In genomic region chr1:120912896-120913295, GRCh38 we compare ENCODE assay signal across 8 cellular contexts. TPM values are rescaled to one million over a fixed set of nuclear protein-coding genes. Genes with fewer than 3 reads are reported as not detected.
A peak's percentile ranks its signal among the peaks of the same experiment; 100 is the strongest.
DNase-seq lines count a peak whose midpoint lies in the region; TF ChIP-seq lines count a peak whose summit lies in the region.
"Not testable (repeated sequence)": the region's sequence is repeated elsewhere in the genome, so short reads cannot be mapped to it uniquely, and the experiment has no call there.

No MANE protein-coding gene starts in this region.

- not testable (repeated sequence) for H3K4me2 ChIP-seq in H9 (ENCODE audit: insufficient read depth, insufficient read length, low read length); PC-9

- H2BK5ac ChIP-seq in H9 (ENCODE audit: insufficient read length, low read length), result not testable (repeated sequence)

- not testable (repeated sequence) for H3K27me3 Mint-ChIP-seq in H9 (ENCODE audit: low read depth); activated CD4-positive, alpha-beta memory T cell treated with anti-CD3 and anti-CD28 coated beads for 36 hours

- H3K4ac ChIP-seq in H9 (ENCODE audit: low read depth, low read length), result not testable (repeated sequence)

- H2BK12ac ChIP-seq in H9 (ENCODE audit: insufficient read length, low read depth, low read length), result not testable (repeated sequence)

- H2AFZ ChIP-seq in H9 (ENCODE audit: low read length); PC-9: not testable (repeated sequence)

- not testable (repeated sequence) for TF ChIP-seq EP300 in sigmoid colon (IDR thresholded peaks at IDR 0.05)

- intact Hi-C loops in PC-9 (cut with micrococcal nuclease; ENCODE audit: unreplicated experiment); activated CD4-positive, alpha-beta memory T cell treated with anti-CD3 and anti-CD28 coated beads for 36 hours (cut with micrococcal nuclease); sigmoid colon (cut with DNase I): not testable (repeated sequence)

- not testable (repeated sequence) for H2BK20ac ChIP-seq in H9 (ENCODE audit: low read depth, low read length, poor library complexity, severe bottlenecking)

- H3K4me3 Mint-ChIP-seq in H9, result peak overlapping the region; percentile 73 to 86
- peak overlapping the region; percentile 73 for H3K4me3 Mint-ChIP-seq in activated CD4-positive, alpha-beta memory T cell treated with anti-CD3 and anti-CD28 coated beads for 36 hours

- H3K4me3 ChIP-seq in AG04449 (ENCODE audit: low read depth, low read length), result peak overlapping the region; percentile 49
- peak overlapping the region; percentile 35; the same call in 1 of the 2 replicates for H3K4me3 ChIP-seq in PC-9
- peak overlapping the region; percentile 26 for H3K4me3 ChIP-seq in astrocyte of the spinal cord (ENCODE audit: low read depth, low read length)
- peak overlapping the region; percentile 25 for H3K4me3 ChIP-seq in fibroblast of the aortic adventitia (ENCODE audit: low read depth, low read length)
- peak overlapping the region in 2 of 4 donors; percentile 40 to 43 for H3K4me3 ChIP-seq in sigmoid colon

- H4K8ac ChIP-seq in H9 (replicated peaks; ENCODE audit: insufficient read length, low read depth, low read length), result not testable (repeated sequence)

- H4K91ac ChIP-seq in H9 (ENCODE audit: insufficient read length, low read depth, low read length), result not testable (repeated sequence)

- not testable (repeated sequence) for H3F3A ChIP-seq in PC-9 (ENCODE audit: insufficient read depth, low read depth)

- TF ChIP-seq CTCF in AG04449 (IDR thresholded peaks at IDR 0.05; ENCODE audit: insufficient read depth, low read length, missing control alignments); H9 (conservative IDR thresholded peaks at IDR 0.05); PC-9 (conservative IDR thresholded peaks at IDR 0.05); astrocyte of the spinal cord (IDR thresholded peaks at IDR 0.05; ENCODE audit: low read depth, low read length); fibroblast of the aortic adventitia (IDR thresholded peaks at IDR 0.05; ENCODE audit: insufficient read depth, low read length); sigmoid colon (IDR thresholded peaks at IDR 0.05): not testable (repeated sequence)

- not testable (repeated sequence) for H3K9me2 ChIP-seq in PC-9 (ENCODE audit: insufficient read depth)

- not testable (repeated sequence) for H4K20me1 ChIP-seq in H9 (ENCODE audit: control insufficient read depth, insufficient read depth, insufficient read length); PC-9 (ENCODE audit: insufficient read depth)

- not testable (repeated sequence) for H3K36me3 Mint-ChIP-seq in H9 (ENCODE audit: insufficient read depth in 1 of 3, low read depth in 3 of 3); activated CD4-positive, alpha-beta memory T cell treated with anti-CD3 and anti-CD28 coated beads for 36 hours

- not testable (repeated sequence) for H3K23ac ChIP-seq in H9 (ENCODE audit: insufficient read length, low read depth, low read length)

- not testable (repeated sequence) for H3K36me3 ChIP-seq in PC-9 (ENCODE audit: low read depth); sigmoid colon

- H3K79me2 ChIP-seq in H9 (ENCODE audit: insufficient read depth, low read length); PC-9 (ENCODE audit: low read depth): not testable (repeated sequence)

- not testable (repeated sequence) for H3K9me3 Mint-ChIP-seq in H9; activated CD4-positive, alpha-beta memory T cell treated with anti-CD3 and anti-CD28 coated beads for 36 hours

- peak overlapping the region; percentile 26 for H3K9ac ChIP-seq in H9 (ENCODE audit: extremely low read depth, insufficient read length, low read length)

- not testable (repeated sequence) for H3K27ac ChIP-seq in H9 (ENCODE audit: insufficient read length, low read depth, low read length); PC-9
- H3K27ac ChIP-seq in sigmoid colon, result peak overlapping the region in 2 of 4 donors; percentile 55 to 67

- H3K4me1 ChIP-seq in H9 (ENCODE audit: insufficient read depth, low read length); PC-9 (replicated peaks; ENCODE audit: insufficient read depth); sigmoid colon: not testable (repeated sequence)

- CTCF ChIA-PET in AG04449 (lab: Yijun Ruan, JAX); PC-9 (lab: Charles Lee); activated CD4-positive, alpha-beta memory T cell treated with anti-CD3 and anti-CD28 coated beads for 36 hours (lab: Charles Lee): not testable (repeated sequence)

- not testable (repeated sequence) for H3K18ac ChIP-seq in H9 (ENCODE audit: insufficient read length, low read depth, low read length)

- not testable (repeated sequence) for H2BK120ac ChIP-seq in H9 (ENCODE audit: low read depth, low read length, poor library complexity, severe bottlenecking)

- WGBS in H9 (ENCODE audit: extremely low coverage, insufficient read length, low lambda C conversion rate), result no CpG with 5 or more reads among the region's 32 CpGs
- 0% methylated on average over 10 of the region's 32 CpGs for WGBS in sigmoid colon, 2 donors

- not testable (repeated sequence) for H3K9me3 ChIP-seq in H9 (ENCODE audit: control insufficient read depth, low read depth, low read length); PC-9 (ENCODE audit: insufficient read depth, low read depth); sigmoid colon

- not testable (repeated sequence) for H3K56ac ChIP-seq in H9 (ENCODE audit: insufficient read length, low read depth, low read length)

- H3T11ph ChIP-seq in H9 (ENCODE audit: low read length), result not testable (repeated sequence)

- not testable (repeated sequence) for BruUV-seq in PC-9 (replicated peaks; lab: Mats Ljungman, UMichigan)

- not testable (repeated sequence) for H3K27ac Mint-ChIP-seq in H9
- peak overlapping the region; percentile 82 for H3K27ac Mint-ChIP-seq in activated CD4-positive, alpha-beta memory T cell treated with anti-CD3 and anti-CD28 coated beads for 36 hours

- H3K27me3 ChIP-seq in H9 (ENCODE audit: insufficient read depth, low read length); PC-9 (ENCODE audit: insufficient read depth, low read depth); sigmoid colon: not testable (repeated sequence)

- in situ Hi-C loops in astrocyte of the spinal cord (cut with HindIII; ENCODE audit: low sequenced_read_pairs), result not testable (repeated sequence)

- not testable (repeated sequence) for DNase-seq in AG04449 (ENCODE audit: low read depth, low spot score); H9; astrocyte of the spinal cord (ENCODE audit: low read depth, low spot score); fibroblast of the aortic adventitia (ENCODE audit: low read depth)
- DNase-seq in PC-9, result peak in 1 of 2 experiments; percentile 27
- peak; percentile 42 for DNase-seq in activated CD4-positive, alpha-beta memory T cell treated with anti-CD3 and anti-CD28 coated beads for 36 hours
- DNase-seq in mesenteric fat pad (ENCODE audit: low spot score), result peak; percentile 64
- DNase-seq in sigmoid colon, result peak; percentile 63

- H2BK15ac ChIP-seq in H9 (ENCODE audit: low read depth, low read length), result not testable (repeated sequence)

- not testable (repeated sequence) for H3K4me1 Mint-ChIP-seq in H9; activated CD4-positive, alpha-beta memory T cell treated with anti-CD3 and anti-CD28 coated beads for 36 hours (ENCODE audit: low read depth)

- not testable (repeated sequence) for H3K23me2 ChIP-seq in H9 (ENCODE audit: insufficient read length, low read depth, low read length, poor library complexity, severe bottlenecking)

- H4K5ac ChIP-seq in H9 (ENCODE audit: insufficient read length, low read depth, low read length), result not testable (repeated sequence)

- POLR2A ChIA-PET in AG04449 (lab: Yijun Ruan, JAX); PC-9 (lab: Charles Lee; ENCODE audit: unreplicated experiment); activated CD4-positive, alpha-beta memory T cell treated with anti-CD3 and anti-CD28 coated beads for 36 hours (lab: Charles Lee): not testable (repeated sequence)

- TF ChIP-seq POLR2A in sigmoid colon (IDR thresholded peaks at IDR 0.05), result not testable (repeated sequence)

- not testable (repeated sequence) for H2AK5ac ChIP-seq in H9 (ENCODE audit: insufficient read length, low read length)

- H3K14ac ChIP-seq in H9 (ENCODE audit: insufficient read depth, low read length), result not testable (repeated sequence)

- H3K79me1 ChIP-seq in H9 (ENCODE audit: insufficient read depth, low read depth, low read length, poor library complexity, severe bottlenecking), result not testable (repeated sequence)

RNA-seq across cellular contexts. Expression of gene PPIAL4A, which starts 23.3 kb away (rescaled TPM):
- not detected in 2 replicates for total RNA-seq in H9 (2021)
- not detected in 2 replicates for total RNA-seq in PC-9 (2021)
- total RNA-seq in activated CD4-positive, alpha-beta memory T cell treated with anti-CD3 and anti-CD28 coated beads for 36 hours, result not detected
- not detected in 2 replicates for total RNA-seq in fibroblast of the aortic adventitia (ENCODE audit: low replicate concordance)
- not detected for total RNA-seq in mesenteric fat pad
- not detected for total RNA-seq in sigmoid colon
- not detected for polyA plus RNA-seq in sigmoid colon
